ENCODE assay signal across 8 cellular contexts in the genomic region with DNA sequence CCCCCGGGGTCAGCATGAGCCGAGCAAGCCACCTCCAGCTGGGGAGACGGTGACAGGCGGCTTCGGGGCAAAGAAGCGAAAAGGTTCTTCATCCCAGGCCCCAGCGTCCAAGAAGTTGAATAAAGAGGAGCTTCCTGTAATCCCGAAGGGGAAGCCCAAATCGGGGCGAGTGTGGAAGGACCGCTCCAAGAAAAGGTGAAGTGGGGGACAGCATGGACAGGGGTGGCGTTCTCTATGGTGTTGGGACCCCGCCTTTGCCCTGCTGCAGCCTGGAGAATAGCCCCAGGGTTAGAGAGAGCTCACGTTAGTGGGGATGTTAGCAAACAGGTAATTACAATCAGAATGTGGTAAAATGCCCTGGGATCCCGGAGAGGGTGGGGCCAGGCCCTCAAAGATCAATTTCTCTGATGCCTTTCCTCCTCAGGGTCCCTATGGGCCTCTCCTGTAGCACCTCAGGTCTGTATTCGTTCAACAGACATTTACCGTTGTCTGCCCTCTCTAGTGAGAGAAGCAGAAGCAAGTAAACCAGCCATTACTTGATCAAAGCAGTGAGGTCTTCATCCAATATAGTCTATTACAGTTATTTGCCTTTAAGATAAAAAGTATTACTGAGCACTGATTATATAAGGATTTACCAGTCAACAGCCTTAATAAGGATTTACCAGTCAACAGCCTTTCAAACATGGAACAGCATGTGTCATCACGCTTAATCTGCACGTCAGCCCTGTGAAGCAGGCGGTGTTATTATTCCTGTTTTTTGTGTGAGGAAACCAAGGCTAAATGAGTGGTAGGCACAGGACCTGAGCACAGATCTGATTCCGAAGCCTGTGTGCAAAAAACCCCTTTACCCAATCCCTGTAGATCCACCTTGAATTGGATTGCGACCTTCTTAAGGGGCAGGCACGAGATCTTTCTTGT. TPM values are rescaled to one million over a fixed set of nuclear protein-coding genes. Genes with fewer than 3 reads are reported as not detected.
A peak's percentile ranks its signal among the peaks of the same experiment; 100 is the strongest.
DNase-seq lines count a peak whose midpoint lies in the region; ATAC-seq and TF ChIP-seq lines count a peak whose summit lies in the region.

No MANE protein-coding gene starts in this region.

- no peaks in the 10 kb centered on the region for H3K9me3 ChIP-seq in MM.1S (replicated peaks; ENCODE audit: insufficient read depth, low read length)

- no peak overlapping the region for H2AFZ ChIP-seq in MM.1S (ENCODE audit: low read length)

- peaks cover 0 to 23% (median 3%) of the 10 kb centered on the region in 3 donors for H3K36me3 Mint-ChIP-seq in naive thymus-derived CD8-positive, alpha-beta T cell

- peaks cover 64% of the 10 kb centered on the region for H3K79me2 ChIP-seq in MM.1S (ENCODE audit: low read length)

- POLR2A ChIA-PET in naive thymus-derived CD8-positive, alpha-beta T cell (lab: Charles Lee): interaction anchor here (0.7 to 1.2 kb wide), 4 partner anchors 12 to 71 kb away, joined by 3 to 6 read pairs (median 4); a partner anchor contains a TSS

- DNase-seq in CD1c-positive myeloid dendritic cell (ENCODE audit: extremely low spot score) (peak; percentile 34), MM.1S (no peak), coronary artery (ENCODE audit: low spot score) (no peak), NCI-H1048 (lab: John Stamatoyannopoulos, UW) (no peak), NCI-H2081 treated with DMSO at 0.1 percent for 48 hours (lab: John Stamatoyannopoulos, UW) (no peak), NCI-H187 treated with DMSO at 0.1 percent for 48 hours (lab: John Stamatoyannopoulos, UW) (no peak), AG08396 (ENCODE audit: low spot score) (no peak)
- no peak for DNase-seq in naive thymus-derived CD8-positive, alpha-beta T cell

- peak overlapping the region; percentile 97 for H3K9ac ChIP-seq in MM.1S (ENCODE audit: low read length)

- H3K4me2 ChIP-seq in MM.1S (ENCODE audit: low read depth, low read length): peak overlapping the region; percentile 94

- peaks cover 0 to 3% (median 0%) of the 10 kb centered on the region in 5 donors for H3K27me3 Mint-ChIP-seq in naive thymus-derived CD8-positive, alpha-beta T cell

- H3K4me3 ChIP-seq in MM.1S (ENCODE audit: low read length): peak overlapping the region; percentile 92
- H3K4me3 ChIP-seq in coronary artery: peak overlapping the region; percentile 73

- H3F3A ChIP-seq in MM.1S (ENCODE audit: insufficient read depth, low read length): peaks cover 32% of the 10 kb centered on the region

- TF ChIP-seq CTCF in MM.1S (IDR thresholded peaks at IDR 0.05; ENCODE audit: low read length) (no peak), coronary artery (IDR thresholded peaks at IDR 0.05) (no peak)

- H3K27ac ChIP-seq in MM.1S (ENCODE audit: low read length): peak overlapping the region; percentile 94; the same call in 1 of the 2 replicates
- H3K27ac ChIP-seq in coronary artery: peak overlapping the region; percentile 67 to 81

- H3K27ac Mint-ChIP-seq in naive thymus-derived CD8-positive, alpha-beta T cell: peak overlapping the region; percentile 70 to 99 (median 97)

- H3K4me1 Mint-ChIP-seq in naive thymus-derived CD8-positive, alpha-beta T cell: peaks cover 32 to 54% (median 43%) of the 10 kb centered on the region in 4 donors

- H4K20me1 ChIP-seq in MM.1S (ENCODE audit: insufficient read depth, low read length): no peaks in the 10 kb centered on the region

- H3K9me2 ChIP-seq in MM.1S (replicated peaks; ENCODE audit: insufficient read depth, low read length): no peaks in the 10 kb centered on the region

- peaks cover 13% of the 10 kb centered on the region for H3K36me3 ChIP-seq in MM.1S (replicated peaks; ENCODE audit: insufficient read depth, low read length)

- peaks cover 47% of the 10 kb centered on the region for H3K4me1 ChIP-seq in MM.1S (ENCODE audit: low read length)

- peak overlapping the region; percentile 71 to 94 (median 90) for H3K4me3 Mint-ChIP-seq in naive thymus-derived CD8-positive, alpha-beta T cell

- no peaks in the 10 kb centered on the region for H3K27me3 ChIP-seq in MM.1S (replicated peaks; ENCODE audit: insufficient read depth, low read length)

- H3K9me3 Mint-ChIP-seq in naive thymus-derived CD8-positive, alpha-beta T cell: no peaks in the 10 kb centered on the region

- ATAC-seq in naive thymus-derived CD8-positive, alpha-beta T cell: no peak

RNA-seq across cellular contexts. Expression of a gene that starts 1.0 kb away (rescaled TPM):
- 10 to 100 TPM; 11.3 to 12.0 TPM for total RNA-seq in naive thymus-derived CD8-positive, alpha-beta T cell
- 10 to 100 TPM; 10.8 to 27.1 (median 18.5) TPM for polyA plus RNA-seq in naive thymus-derived CD8-positive, alpha-beta T cell

RNA-seq across cellular contexts. Expression of a gene that starts 12.8 kb away (rescaled TPM):
- total RNA-seq in naive thymus-derived CD8-positive, alpha-beta T cell: under 1 TPM in 1 of 2 experiments, not detected in 1; 0.16 TPM
- under 1 TPM in 1 of 3 donors, not detected in 2; 0.16 TPM for polyA plus RNA-seq in naive thymus-derived CD8-positive, alpha-beta T cell

RNA-seq across cellular contexts. Expression of a gene that starts 24.4 kb away (rescaled TPM):
- not detected for total RNA-seq in naive thymus-derived CD8-positive, alpha-beta T cell
- not detected for polyA plus RNA-seq in naive thymus-derived CD8-positive, alpha-beta T cell

RNA-seq across cellular contexts. Expression of a gene that starts 57.8 kb away (rescaled TPM):
- not detected for total RNA-seq in naive thymus-derived CD8-positive, alpha-beta T cell
- not detected for polyA plus RNA-seq in naive thymus-derived CD8-positive, alpha-beta T cell
